ENCODE assay signal across 1 cellular context in genomic region chr5:170266570-170267379, GRCh38.
TF ChIP-seq lines count a peak whose summit lies in the region.

No MANE protein-coding gene starts in this region.

TF ChIP-seq in GM23338, 12 proteins besides CTCF, POLR2A, EP300 and RAD21 (continued from another document):
- TF ChIP-seq, protein P1, sequence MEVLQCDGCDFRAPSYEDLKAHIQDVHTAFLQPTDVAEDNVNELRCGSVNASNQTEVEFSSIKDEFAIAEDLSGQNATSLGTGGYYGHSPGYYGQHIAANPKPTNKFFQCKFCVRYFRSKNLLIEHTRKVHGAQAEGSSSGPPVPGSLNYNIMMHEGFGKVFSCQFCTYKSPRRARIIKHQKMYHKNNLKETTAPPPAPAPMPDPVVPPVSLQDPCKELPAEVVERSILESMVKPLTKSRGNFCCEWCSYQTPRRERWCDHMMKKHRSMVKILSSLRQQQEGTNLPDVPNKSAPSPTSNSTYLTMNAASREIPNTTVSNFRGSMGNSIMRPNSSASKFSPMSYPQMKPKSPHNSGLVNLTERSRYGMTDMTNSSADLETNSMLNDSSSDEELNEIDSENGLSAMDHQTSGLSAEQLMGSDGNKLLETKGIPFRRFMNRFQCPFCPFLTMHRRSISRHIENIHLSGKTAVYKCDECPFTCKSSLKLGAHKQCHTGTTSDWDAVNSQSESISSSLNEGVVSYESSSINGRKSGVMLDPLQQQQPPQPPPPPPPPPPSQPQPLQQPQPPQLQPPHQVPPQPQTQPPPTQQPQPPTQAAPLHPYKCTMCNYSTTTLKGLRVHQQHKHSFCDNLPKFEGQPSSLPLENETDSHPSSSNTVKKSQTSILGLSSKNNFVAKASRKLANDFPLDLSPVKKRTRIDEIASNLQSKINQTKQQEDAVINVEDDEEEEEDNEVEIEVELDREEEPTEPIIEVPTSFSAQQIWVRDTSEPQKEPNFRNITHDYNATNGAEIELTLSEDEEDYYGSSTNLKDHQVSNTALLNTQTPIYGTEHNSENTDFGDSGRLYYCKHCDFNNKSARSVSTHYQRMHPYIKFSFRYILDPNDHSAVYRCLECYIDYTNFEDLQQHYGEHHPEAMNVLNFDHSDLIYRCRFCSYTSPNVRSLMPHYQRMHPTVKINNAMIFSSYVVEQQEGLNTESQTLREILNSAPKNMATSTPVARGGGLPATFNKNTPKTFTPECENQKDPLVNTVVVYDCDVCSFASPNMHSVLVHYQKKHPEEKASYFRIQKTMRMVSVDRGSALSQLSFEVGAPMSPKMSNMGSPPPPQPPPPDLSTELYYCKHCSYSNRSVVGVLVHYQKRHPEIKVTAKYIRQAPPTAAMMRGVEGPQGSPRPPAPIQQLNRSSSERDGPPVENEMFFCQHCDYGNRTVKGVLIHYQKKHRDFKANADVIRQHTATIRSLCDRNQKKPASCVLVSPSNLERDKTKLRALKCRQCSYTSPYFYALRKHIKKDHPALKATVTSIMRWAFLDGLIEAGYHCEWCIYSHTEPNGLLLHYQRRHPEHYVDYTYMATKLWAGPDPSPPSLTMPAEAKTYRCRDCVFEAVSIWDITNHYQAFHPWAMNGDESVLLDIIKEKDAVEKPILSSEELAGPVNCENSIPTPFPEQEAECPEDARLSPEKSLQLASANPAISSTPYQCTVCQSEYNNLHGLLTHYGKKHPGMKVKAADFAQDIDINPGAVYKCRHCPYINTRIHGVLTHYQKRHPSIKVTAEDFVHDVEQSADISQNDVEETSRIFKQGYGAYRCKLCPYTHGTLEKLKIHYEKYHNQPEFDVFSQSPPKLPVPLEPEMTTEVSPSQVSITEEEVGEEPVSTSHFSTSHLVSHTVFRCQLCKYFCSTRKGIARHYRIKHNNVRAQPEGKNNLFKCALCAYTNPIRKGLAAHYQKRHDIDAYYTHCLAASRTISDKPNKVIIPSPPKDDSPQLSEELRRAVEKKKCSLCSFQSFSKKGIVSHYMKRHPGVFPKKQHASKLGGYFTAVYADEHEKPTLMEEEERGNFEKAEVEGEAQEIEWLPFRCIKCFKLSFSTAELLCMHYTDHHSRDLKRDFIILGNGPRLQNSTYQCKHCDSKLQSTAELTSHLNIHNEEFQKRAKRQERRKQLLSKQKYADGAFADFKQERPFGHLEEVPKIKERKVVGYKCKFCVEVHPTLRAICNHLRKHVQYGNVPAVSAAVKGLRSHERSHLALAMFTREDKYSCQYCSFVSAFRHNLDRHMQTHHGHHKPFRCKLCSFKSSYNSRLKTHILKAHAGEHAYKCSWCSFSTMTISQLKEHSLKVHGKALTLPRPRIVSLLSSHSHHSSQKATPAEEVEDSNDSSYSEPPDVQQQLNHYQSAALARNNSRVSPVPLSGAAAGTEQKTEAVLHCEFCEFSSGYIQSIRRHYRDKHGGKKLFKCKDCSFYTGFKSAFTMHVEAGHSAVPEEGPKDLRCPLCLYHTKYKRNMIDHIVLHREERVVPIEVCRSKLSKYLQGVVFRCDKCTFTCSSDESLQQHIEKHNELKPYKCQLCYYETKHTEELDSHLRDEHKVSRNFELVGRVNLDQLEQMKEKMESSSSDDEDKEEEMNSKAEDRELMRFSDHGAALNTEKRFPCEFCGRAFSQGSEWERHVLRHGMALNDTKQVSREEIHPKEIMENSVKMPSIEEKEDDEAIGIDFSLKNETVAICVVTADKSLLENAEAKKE (CRISPR knock-in tag; IDR thresholded peaks at IDR 0.05): no peak
- no peak for TF ChIP-seq REST (IDR thresholded peaks at IDR 0.05; ENCODE audit: unreplicated experiment)
- no peak for TF ChIP-seq CREB1 (CRISPR knock-in tag; IDR thresholded peaks at IDR 0.05; ENCODE audit: low read depth)
